Comparison of ENCODE assay signal across 10 cellular contexts in genomic region chr20:48538058-48538825, GRCh38.
DNase-seq lines count a peak whose midpoint lies in the region; ATAC-seq and TF ChIP-seq lines count a peak whose summit lies in the region.
"Had no signal": no experiment of that assay in that cellular context is flagged by ENCODE, and none has a peak within 500 bp of the region (broad histone marks: within the 10 kb centered on the region; RNA-seq: fewer than 3 reads in every experiment).

No MANE protein-coding gene starts in this region.

- no CpG with 5 or more reads among the region's 10 CpGs for WGBS in H9 (ENCODE audit: extremely low coverage, insufficient read length, low lambda C conversion rate)

- DNase-seq in H9: no peak
- peak; percentile 46 for DNase-seq in RPMI7951 (ENCODE audit: low read depth)
- DNase-seq in foreskin keratinocyte: peak; percentile 89 to 94
- peak; percentile 7 for DNase-seq in skeletal muscle cell (ENCODE audit: low read depth)
- no peak for DNase-seq in sciatic nerve (ENCODE audit: low spot score)
- DNase-seq in activated naive CD4-positive, alpha-beta T cell treated with anti-CD3 and anti-CD28 coated beads, Interleukin-2, amount 50 U/mL, for 72 hours (ENCODE audit: low spot score in 2 of 2): no peak
- DNase-seq in NCI-H1092 (lab: John Stamatoyannopoulos, UW): no peak
- DNase-seq: central memory CD4-positive, alpha-beta T cell; NCI-H1417 treated with DMSO at 0.1 percent for 48 hours had no signal

- intact Hi-C loops in sciatic nerve (cut with DNase I): no loop called here

- H3K79me2 ChIP-seq in H9 (ENCODE audit: insufficient read depth, low read length): no peaks in the 10 kb centered on the region

- H3K27ac ChIP-seq in H9 (ENCODE audit: insufficient read length, low read depth, low read length): peak overlapping the region; percentile 18
- no peak overlapping the region for H3K27ac ChIP-seq in foreskin keratinocyte

- no peak overlapping the region for H3K4ac ChIP-seq in H9 (ENCODE audit: low read depth, low read length)

- peaks cover 11 to 14% of the 10 kb centered on the region in 2 experiments for H3K9me3 Mint-ChIP-seq in H9
- H3K9me3 Mint-ChIP-seq in activated naive CD4-positive, alpha-beta T cell treated with anti-CD3 and anti-CD28 coated beads, Interleukin-2, amount 50 U/mL, for 72 hours: peaks cover 0 to 4% of the 10 kb centered on the region in 2 donors

- peaks cover 26 to 29% of the 10 kb centered on the region in 2 experiments for H3K4me1 Mint-ChIP-seq in H9

- H3K27me3 ChIP-seq in H9 (ENCODE audit: insufficient read depth, low read length): no peaks in the 10 kb centered on the region
- no peaks in the 10 kb centered on the region for H3K27me3 ChIP-seq in foreskin keratinocyte

- H3K4me3 Mint-ChIP-seq in H9: no peak overlapping the region; a peak in 1 of 5 replicates

- no peak overlapping the region for H3K14ac ChIP-seq in H9 (ENCODE audit: insufficient read depth, low read length)

- H3K23ac ChIP-seq in H9 (ENCODE audit: insufficient read length, low read depth, low read length): no peak overlapping the region

- H3K4me2 ChIP-seq in H9 (ENCODE audit: insufficient read depth, insufficient read length, low read length): no peak overlapping the region

- no peak overlapping the region for H2BK5ac ChIP-seq in H9 (ENCODE audit: insufficient read length, low read length)

- H3K4me3 ChIP-seq in skeletal muscle cell (ENCODE audit: low read depth, low read length): no peak overlapping the region

- no peaks in the 10 kb centered on the region for H4K20me1 ChIP-seq in H9 (ENCODE audit: control insufficient read depth, insufficient read depth, insufficient read length)

- no peak for TF ChIP-seq CTCF in H9 (conservative IDR thresholded peaks at IDR 0.05)
- no peak for TF ChIP-seq CTCF in foreskin keratinocyte (conservative IDR thresholded peaks at IDR 0.05)

- no peak overlapping the region for H2BK20ac ChIP-seq in H9 (ENCODE audit: low read depth, low read length, poor library complexity, severe bottlenecking)

- no peaks in the 10 kb centered on the region for H3K9me3 ChIP-seq in H9 (ENCODE audit: control insufficient read depth, low read depth, low read length)

- no peak overlapping the region for H3T11ph ChIP-seq in H9 (ENCODE audit: low read length)

- no peaks in the 10 kb centered on the region for H3K23me2 ChIP-seq in H9 (ENCODE audit: insufficient read length, low read depth, low read length, poor library complexity, severe bottlenecking)

- H3K18ac ChIP-seq in H9 (ENCODE audit: insufficient read length, low read depth, low read length): no peak overlapping the region

- H2AK5ac ChIP-seq in H9 (ENCODE audit: insufficient read length, low read length): no peak overlapping the region

- no peak overlapping the region for H4K5ac ChIP-seq in H9 (ENCODE audit: insufficient read length, low read depth, low read length)

- peaks cover 2 to 14% (median 3%) of the 10 kb centered on the region in 3 experiments; a peak in 5 of 7 replicates for H3K36me3 Mint-ChIP-seq in H9 (ENCODE audit: insufficient read depth in 1 of 3, low read depth in 3 of 3)
- no peaks in the 10 kb centered on the region for H3K36me3 Mint-ChIP-seq in activated naive CD4-positive, alpha-beta T cell treated with anti-CD3 and anti-CD28 coated beads, Interleukin-2, amount 50 U/mL, for 72 hours

- H3K9ac ChIP-seq in H9 (ENCODE audit: extremely low read depth, insufficient read length, low read length): no peak overlapping the region

- no peak overlapping the region for H4K91ac ChIP-seq in H9 (ENCODE audit: insufficient read length, low read depth, low read length)

- H3K56ac ChIP-seq in H9 (ENCODE audit: insufficient read length, low read depth, low read length): no peak overlapping the region

- H3K27me3 Mint-ChIP-seq in H9 (ENCODE audit: low read depth): peaks cover 5% of the 10 kb centered on the region

- no peak overlapping the region for H4K8ac ChIP-seq in H9 (replicated peaks; ENCODE audit: insufficient read length, low read depth, low read length)

- H3K4me1 ChIP-seq in H9 (ENCODE audit: insufficient read depth, low read length): peaks cover 4% of the 10 kb centered on the region; the same call in 1 of the 2 replicates
- no peaks in the 10 kb centered on the region for H3K4me1 ChIP-seq in foreskin keratinocyte

- no peak overlapping the region for H2BK15ac ChIP-seq in H9 (ENCODE audit: low read depth, low read length)

- ATAC-seq in foreskin keratinocyte (peak; percentile 46), GM19455 (IDR thresholded peaks at IDR 0.05; ENCODE audit: unreplicated experiment) (no peak), sciatic nerve (no peak)
- ATAC-seq in activated naive CD4-positive, alpha-beta T cell treated with anti-CD3 and anti-CD28 coated beads, Interleukin-2, amount 50 U/mL, for 72 hours: no peak

- H2BK120ac ChIP-seq in H9 (ENCODE audit: low read depth, low read length, poor library complexity, severe bottlenecking): no peak overlapping the region

- H3K79me1 ChIP-seq in H9 (ENCODE audit: insufficient read depth, low read depth, low read length, poor library complexity, severe bottlenecking): no peaks in the 10 kb centered on the region

- peak overlapping the region; percentile 71 to 80 (median 79); a peak in 6 of 7 replicates for H3K27ac Mint-ChIP-seq in H9
- H3K27ac Mint-ChIP-seq in activated naive CD4-positive, alpha-beta T cell treated with anti-CD3 and anti-CD28 coated beads, Interleukin-2, amount 50 U/mL, for 72 hours: no peak overlapping the region

- no peak overlapping the region for H2BK12ac ChIP-seq in H9 (ENCODE audit: insufficient read length, low read depth, low read length)

- no peak overlapping the region for H2AFZ ChIP-seq in H9 (ENCODE audit: low read length)

Comparison
In these comparisons a context has a peak if more than half of its experiments do, and no peak if none do; other contexts are left out.
1. DNase-seq: peak in RPMI7951 (single experiment), foreskin keratinocyte (2 of 2) and skeletal muscle cell (single experiment); none in H9 (single experiment), sciatic nerve (single experiment), activated naive CD4-positive, alpha-beta T cell treated with anti-CD3 and anti-CD28 coated beads, Interleukin-2, amount 50 U/mL, for 72 hours (0 of 2) and NCI-H1092 (single experiment).
2. H3K27ac Mint-ChIP-seq: peak in H9 (3 of 3); none in activated naive CD4-positive, alpha-beta T cell treated with anti-CD3 and anti-CD28 coated beads, Interleukin-2, amount 50 U/mL, for 72 hours (0 of 2).